In the genomic region with DNA sequence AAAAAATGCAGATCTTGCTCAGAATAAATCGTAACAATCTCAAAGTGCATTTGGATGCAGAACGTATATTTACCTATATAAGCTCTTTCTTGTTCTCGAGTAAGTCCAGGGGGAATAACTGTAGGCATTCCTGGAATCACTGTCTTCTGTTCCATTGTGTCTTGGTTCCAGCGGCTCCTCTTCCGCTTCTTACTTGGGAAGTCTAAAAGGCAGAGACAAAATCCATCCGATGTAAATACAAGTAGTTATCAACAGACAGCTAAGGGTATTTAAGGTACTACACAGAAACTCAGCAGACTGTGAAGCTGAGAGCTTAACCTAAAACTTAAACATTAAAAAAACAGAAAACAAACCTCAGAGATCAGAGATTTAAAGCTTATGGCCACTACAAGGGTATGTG, we compare ENCODE assay signal across 10 cellular contexts. TPM values are rescaled to one million over a fixed set of nuclear protein-coding genes. Genes with fewer than 3 reads are reported as not detected.
DNase-seq lines count a peak whose midpoint lies in the region; ATAC-seq, FAIRE-seq and TF ChIP-seq lines count a peak whose summit lies in the region.
"Had no signal": no experiment of that assay in that cellular context is flagged by ENCODE, and none has a peak within 500 bp of the region (broad histone marks: within the 10 kb centered on the region; RNA-seq: fewer than 3 reads in every experiment).

No MANE protein-coding gene starts in this region.

- no peak for ATAC-seq in HG03139 (IDR thresholded peaks at IDR 0.05; ENCODE audit: unreplicated experiment)

- peaks cover 59% of the 10 kb centered on the region for H3K79me2 ChIP-seq in ACC112 (ENCODE audit: control insufficient read depth, insufficient read depth, low read length, unreplicated experiment)

- TF ChIP-seq CTCF in breast epithelium (IDR thresholded peaks at IDR 0.05) = no peak

- H2AFZ ChIP-seq in ACC112 (ENCODE audit: low read length, unreplicated experiment) = no peak overlapping the region

- DNase-seq in breast epithelium (ENCODE audit: low spot score in 2 of 2) (no peak), putamen (ENCODE audit: low spot score) (no peak), NCI-H2029 treated with DMSO at 0.1 percent for 48 hours (lab: John Stamatoyannopoulos, UW) (no peak), GM19239 (ENCODE audit: insufficient read length, low spot score) (no peak)
- DNase-seq: stimulated activated CD4-positive, alpha-beta T cell treated with anti-CD3 and anti-CD28 coated beads, Interleukin-4, amount 100 ng/mL, for 4 hours had no signal

- H3K36me3 ChIP-seq in ACC112 (ENCODE audit: insufficient read depth, low read length) (peaks cover 51% of the 10 kb centered on the region), HUES48 (ENCODE audit: control insufficient read depth, insufficient read depth, low read length) (peaks cover 60% of the 10 kb centered on the region), breast epithelium (peaks cover 8% of the 10 kb centered on the region), muscle layer of colon (ENCODE audit: insufficient read depth, low read length) (peaks cover 59% of the 10 kb centered on the region)

- H3K27ac ChIP-seq in ACC112 (ENCODE audit: low read depth, low read length) (no peak overlapping the region), HUES48 (ENCODE audit: low read depth, low read length) (no peak overlapping the region), breast epithelium (peak overlapping the region in 1 of 2 donors; percentile 99), muscle layer of colon (ENCODE audit: low read depth, low read length) (no peak overlapping the region)

- H3K9me3 ChIP-seq in HUES48 (ENCODE audit: control insufficient read depth, insufficient read depth, low read length) (no peaks in the 10 kb centered on the region), breast epithelium (no peaks in the 10 kb centered on the region), muscle layer of colon (ENCODE audit: low read length) (no peaks in the 10 kb centered on the region)
- H3K9me3 ChIP-seq: Peyer's patch had no signal

- intact Hi-C loops in breast epithelium (cut with DNase I; ENCODE audit: low total_unique reads) = loop anchor here (5.0 kb wide), 1 partner anchor 766 kb away; no protein-coding TSS in a partner anchor

- H3K4me3 ChIP-seq in ACC112 (ENCODE audit: low read depth, low read length) (peak overlapping the region; percentile 87), HUES48 (ENCODE audit: low read depth, low read length) (peak overlapping the region; percentile 91), breast epithelium (peak overlapping the region; percentile 97 to 100 (median 98)), muscle layer of colon (ENCODE audit: low read depth in 1 of 2, low read length in 2 of 2) (peak overlapping the region in 1 of 2 donors; percentile 78)

- H3K4me1 ChIP-seq in ACC112 (ENCODE audit: control insufficient read depth, insufficient read depth, low read length, unreplicated experiment) = peaks cover 30% of the 10 kb centered on the region
- 0 out of 2 replicates have a peak, but pooled peaks cover 4% of the 10 kb centered on the region for H3K4me1 ChIP-seq in HUES48 (ENCODE audit: control insufficient read depth, insufficient read depth, low read length)
- peaks cover 3 to 29% of the 10 kb centered on the region in 2 donors for H3K4me1 ChIP-seq in breast epithelium
- H3K4me1 ChIP-seq in muscle layer of colon (ENCODE audit: insufficient read depth, low read length) = peaks cover 47% of the 10 kb centered on the region

- FAIRE-seq in GM19239 (lab: Jason Lieb, UNC) = no peak

- H3K9ac ChIP-seq in HUES48 (ENCODE audit: low read depth, low read length) = no peak overlapping the region
- peak overlapping the region; percentile 59 for H3K9ac ChIP-seq in muscle layer of colon (ENCODE audit: low read length)

- no peak for TF ChIP-seq POLR2A in breast epithelium (IDR thresholded peaks at IDR 0.05)

- H3K27me3 ChIP-seq in ACC112 (ENCODE audit: insufficient read depth, low read length) (no peaks in the 10 kb centered on the region), HUES48 (ENCODE audit: control insufficient read depth, insufficient read depth, low read length) (no peaks in the 10 kb centered on the region), breast epithelium (no peaks in the 10 kb centered on the region), muscle layer of colon (ENCODE audit: control insufficient read depth in 1 of 2, insufficient read depth in 2 of 2, low read length in 2 of 2) (no peaks in the 10 kb centered on the region)
- H3K27me3 ChIP-seq: Peyer's patch had no signal

RNA-seq across cellular contexts. Expression of gene SF1, which starts 1.9 kb away (rescaled TPM):
- total RNA-seq in breast epithelium = 100 to 1,000 TPM; 264 to 293 (median 277) TPM

RNA-seq across cellular contexts. Expression of gene PYGM, which starts 16.7 kb away (rescaled TPM):
- 1 to 10 TPM; 1.3 to 4.5 (median 3.4) TPM for total RNA-seq in breast epithelium

RNA-seq across cellular contexts. Expression of gene MAP4K2, which starts 26.6 kb away (rescaled TPM):
- total RNA-seq in breast epithelium = 10 to 100 TPM in 2 of 3 donors, 1 to 10 TPM in 1; 7.7 to 16.1 (median 14.0) TPM

RNA-seq across cellular contexts. Expression of gene RASGRP2, which starts 32.5 kb away (rescaled TPM):
- total RNA-seq in breast epithelium = 10 to 100 TPM in 2 of 3 donors, 1 to 10 TPM in 1; 10.0 to 12.5 (median 11.5) TPM

RNA-seq across cellular contexts. Expression of gene MEN1, which starts 33.9 kb away (rescaled TPM):
- 10 to 100 TPM; 11.4 to 19.0 (median 14.8) TPM for total RNA-seq in breast epithelium
